8 cellular contexts compared by ENCODE assay signal in the genomic region with DNA sequence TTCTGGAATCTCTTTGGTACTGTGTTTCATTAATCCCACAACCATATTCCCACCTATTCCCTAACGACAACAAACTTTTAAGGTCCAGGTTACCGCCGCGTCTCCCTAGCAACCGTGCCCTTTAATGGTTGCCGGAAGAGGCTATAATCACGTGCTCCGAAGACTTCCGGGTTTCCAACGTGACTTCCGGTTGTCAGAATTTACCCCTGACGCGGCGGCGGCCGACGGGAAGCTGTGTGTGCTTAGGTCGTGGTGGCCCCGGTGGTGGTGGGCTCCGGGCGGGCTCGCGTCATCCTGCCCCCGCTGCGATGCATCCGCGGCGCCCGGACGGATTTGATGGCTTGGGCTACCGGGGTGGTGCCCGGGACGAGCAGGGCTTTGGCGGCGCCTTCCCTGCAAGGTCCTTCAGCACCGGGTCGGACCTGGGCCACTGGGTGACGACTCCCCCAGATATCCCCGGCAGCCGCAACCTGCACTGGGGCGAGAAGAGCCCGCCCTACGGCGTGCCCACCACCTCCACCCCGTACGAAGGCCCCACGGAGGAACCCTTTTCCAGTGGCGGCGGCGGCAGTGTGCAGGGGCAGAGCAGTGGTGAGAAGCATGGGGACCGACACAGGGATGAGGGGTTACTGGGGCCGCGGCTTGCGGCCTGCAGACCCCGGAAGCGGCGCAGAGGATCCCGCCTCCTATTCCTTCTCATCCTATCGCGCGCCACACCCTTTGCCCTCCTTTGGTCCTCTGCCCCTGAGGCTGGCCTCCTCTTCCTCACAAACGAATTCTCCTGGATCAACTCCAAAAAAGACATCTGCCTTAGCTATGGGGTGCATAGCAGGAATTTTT. TPM values are rescaled to one million over a fixed set of nuclear protein-coding genes. Genes with fewer than 3 reads are reported as not detected.
DNase-seq lines count a peak whose midpoint lies in the region; ATAC-seq, FAIRE-seq and TF ChIP-seq lines count a peak whose summit lies in the region.

A gene (plus strand): TSS at position 196 of the 840 bp plus-strand sequence. CDS start 113 bp downstream, at position 309.

- H3K27me3 Mint-ChIP-seq in dendritic cell treated with granulocyte-macrophage colony-stimulating factor and Interleukin-4, amounts not matched to agents 40 ng/mL and 50 ng/mL, for 4 days = peaks cover 7% of the 10 kb centered on the region

- no peak for TF ChIP-seq CTCF in BE2C (IDR thresholded peaks at IDR 0.05; ENCODE audit: low read depth, low read length)

- ATAC-seq in HG03457 (IDR thresholded peaks at IDR 0.05; ENCODE audit: unreplicated experiment) (peak; percentile 97), left lobe of liver (peak; percentile 97)

- H3K27ac Mint-ChIP-seq in dendritic cell treated with granulocyte-macrophage colony-stimulating factor and Interleukin-4, amounts not matched to agents 40 ng/mL and 50 ng/mL, for 4 days = peak within 1 kb of the TSS; percentile 95

- peaks cover 33% of the 10 kb centered on the region for H3K4me1 Mint-ChIP-seq in dendritic cell treated with granulocyte-macrophage colony-stimulating factor and Interleukin-4, amounts not matched to agents 40 ng/mL and 50 ng/mL, for 4 days (ENCODE audit: low read depth)

- H3K4me3 Mint-ChIP-seq in dendritic cell treated with granulocyte-macrophage colony-stimulating factor and Interleukin-4, amounts not matched to agents 40 ng/mL and 50 ng/mL, for 4 days = peak within 1 kb of the TSS; percentile 96

- no peaks in the 10 kb centered on the region for H3K9me3 Mint-ChIP-seq in dendritic cell treated with granulocyte-macrophage colony-stimulating factor and Interleukin-4, amounts not matched to agents 40 ng/mL and 50 ng/mL, for 4 days

- peaks cover 3% of the 10 kb centered on the region; the same call in 1 of the 2 replicates for H3K27me3 ChIP-seq in BE2C

- no peaks in the 10 kb centered on the region for H3K4me1 ChIP-seq in BE2C

- H3K36me3 ChIP-seq in BE2C = no peaks in the 10 kb centered on the region; the same call in 1 of the 2 replicates

- FAIRE-seq in GM19239 (lab: Jason Lieb, UNC) = peak; percentile 98

- peaks cover 13% of the 10 kb centered on the region for H3K36me3 Mint-ChIP-seq in dendritic cell treated with granulocyte-macrophage colony-stimulating factor and Interleukin-4, amounts not matched to agents 40 ng/mL and 50 ng/mL, for 4 days (ENCODE audit: low read depth)

- peak; percentile 90 for DNase-seq in BE2C
- DNase-seq in GM19239 (ENCODE audit: insufficient read length, low spot score) = peak; percentile 56
- peak; percentile 62 to 87 for DNase-seq in NCI-H526 (lab: John Stamatoyannopoulos, UW)
- peak; percentile 83 for DNase-seq in activated CD4-positive, alpha-beta T cell treated with anti-CD3 and anti-CD28 coated beads, Interleukin-2, amount 50 U/mL, for 1 hour
- peak; percentile 86 for DNase-seq in left lobe of liver (ENCODE audit: low spot score)
- DNase-seq in stimulated activated CD4-positive, alpha-beta T cell treated with anti-CD3 and anti-CD28 coated beads, Interleukin-2, amount 100 ng/mL, for 48 hours = peak; percentile 76 to 81

- H3K4me3 ChIP-seq in BE2C (ENCODE audit: low read depth, low read length) = peak within 1 kb of the TSS; percentile 96

- H3K9me3 ChIP-seq in BE2C = no peaks in the 10 kb centered on the region

- intact Hi-C loops in dendritic cell treated with granulocyte-macrophage colony-stimulating factor and Interleukin-4, amounts not matched to agents 40 ng/mL and 50 ng/mL, for 4 days (cut with micrococcal nuclease) = loop anchor here (2.0 to 5.0 kb wide), 3 partner anchors 354 to 1423 kb away; a partner anchor contains a TSS

RNA-seq across cellular contexts. Expression of the gene that starts here (rescaled TPM):
- 35.9 TPM for polyA plus RNA-seq in BE2C (2012; ENCODE audit: insufficient read depth, insufficient read length, low read depth)
- 27.3 TPM for total RNA-seq in left lobe of liver

Comparison
In these comparisons a context has a peak if more than half of its experiments do, and no peak if none do; other contexts are left out.
1. Peak in every context shown above with its lines: DNase-seq, ATAC-seq and H3K4me3 ChIP-seq.